Comparison of ENCODE assay signal across 26 cellular contexts in the genomic region with DNA sequence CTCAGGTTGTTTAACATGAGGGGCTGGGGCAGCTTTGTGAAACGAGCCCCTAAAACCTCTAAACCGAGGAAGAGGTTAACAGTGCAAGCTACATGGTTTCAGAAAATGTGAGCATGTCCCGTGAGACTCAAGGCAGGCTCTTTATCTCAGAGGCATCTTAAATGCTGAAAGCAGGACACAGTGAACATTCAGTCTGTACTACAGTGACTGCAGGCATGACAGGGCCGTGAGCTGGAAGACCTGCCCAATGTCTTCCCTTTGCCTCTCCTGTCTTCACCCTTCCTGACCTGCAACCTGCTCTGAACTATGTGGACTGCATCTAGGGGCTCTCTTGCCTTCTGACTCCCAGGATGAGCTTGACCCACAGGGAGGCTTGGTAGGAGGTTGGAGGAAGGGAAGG. TPM values are rescaled to one million over a fixed set of nuclear protein-coding genes. Genes with fewer than 3 reads are reported as not detected.
A peak's percentile ranks its signal among the peaks of the same experiment; 100 is the strongest.
DNase-seq lines count a peak whose midpoint lies in the region; ATAC-seq lines count a peak whose summit lies in the region.
"Had no signal": no experiment of that assay in that cellular context is flagged by ENCODE, and none has a peak within 500 bp of the region (broad histone marks: within the 10 kb centered on the region; RNA-seq: fewer than 3 reads in every experiment).

No MANE protein-coding gene starts in this region.

- H3K27me3 Mint-ChIP-seq in stimulated activated naive CD8-positive, alpha-beta T cell treated with anti-CD3 and anti-CD28 coated beads, Interleukin-15, amount 100 ng/mL, for 72 hours: peaks cover 20% of the 10 kb centered on the region
- peaks cover 9% of the 10 kb centered on the region for H3K27me3 Mint-ChIP-seq in stimulated activated memory B cell treated with anti-CD40 and anti-IgM and Interleukin-4, amounts not matched to agents 10 μg/mL and 1 μg/mL and 100 μg/mL, for 72 hours

- H3K4me1 Mint-ChIP-seq in stimulated activated naive CD8-positive, alpha-beta T cell treated with anti-CD3 and anti-CD28 coated beads, Interleukin-15, amount 100 ng/mL, for 72 hours: no peaks in the 10 kb centered on the region
- no peaks in the 10 kb centered on the region for H3K4me1 Mint-ChIP-seq in stimulated activated memory B cell treated with anti-CD40 and anti-IgM and Interleukin-4, amounts not matched to agents 10 μg/mL and 1 μg/mL and 100 μg/mL, for 72 hours
- H3K4me1 Mint-ChIP-seq: B cell, GM23338 had no signal

- intact Hi-C loops in left colon (cut with DNase I, micrococcal nuclease): no loop called here

- peak; percentile 20 for ATAC-seq in stimulated activated naive CD8-positive, alpha-beta T cell treated with anti-CD3 and anti-CD28 coated beads, Interleukin-15, amount 100 ng/mL, for 72 hours
- no peak for ATAC-seq in stimulated activated naive CD8-positive, alpha-beta T cell treated with anti-CD3 and anti-CD28 coated beads, Interleukin-15, Interleukin-2, amounts not matched to agents 100 U/mL and 50 U/mL, for 24 hours
- peak; percentile 29 for ATAC-seq in left colon
- ATAC-seq in stimulated activated memory B cell treated with anti-CD40 and anti-IgM and Interleukin-4, amounts not matched to agents 10 μg/mL and 1 μg/mL and 100 μg/mL, for 72 hours: peak; percentile 41
- ATAC-seq: GM23338, Right ventricle myocardium inferior had no signal

- peaks cover 18% of the 10 kb centered on the region in 2 donors for H3K9me3 Mint-ChIP-seq in stimulated activated naive CD8-positive, alpha-beta T cell treated with anti-CD3 and anti-CD28 coated beads, Interleukin-15, amount 100 ng/mL, for 72 hours
- H3K9me3 Mint-ChIP-seq in stimulated activated memory B cell treated with anti-CD40 and anti-IgM and Interleukin-4, amounts not matched to agents 10 μg/mL and 1 μg/mL and 100 μg/mL, for 72 hours: peaks cover 5% of the 10 kb centered on the region

- no peak overlapping the region for H3K4me3 Mint-ChIP-seq in stimulated activated naive CD8-positive, alpha-beta T cell treated with anti-CD3 and anti-CD28 coated beads, Interleukin-15, amount 100 ng/mL, for 72 hours
- H3K4me3 Mint-ChIP-seq in stimulated activated memory B cell treated with anti-CD40 and anti-IgM and Interleukin-4, amounts not matched to agents 10 μg/mL and 1 μg/mL and 100 μg/mL, for 72 hours: no peak overlapping the region
- H3K4me3 Mint-ChIP-seq: B cell, GM23338, H9 had no signal

- peaks cover 8% of the 10 kb centered on the region for H3K36me3 Mint-ChIP-seq in stimulated activated memory B cell treated with anti-CD40 and anti-IgM and Interleukin-4, amounts not matched to agents 10 μg/mL and 1 μg/mL and 100 μg/mL, for 72 hours

- peak overlapping the region in 1 of 2 donors; percentile 20 for H3K27ac Mint-ChIP-seq in stimulated activated naive CD8-positive, alpha-beta T cell treated with anti-CD3 and anti-CD28 coated beads, Interleukin-15, amount 100 ng/mL, for 72 hours
- no peak overlapping the region for H3K27ac Mint-ChIP-seq in stimulated activated memory B cell treated with anti-CD40 and anti-IgM and Interleukin-4, amounts not matched to agents 10 μg/mL and 1 μg/mL and 100 μg/mL, for 72 hours
- H3K27ac Mint-ChIP-seq: B cell, GM23338 had no signal

- DNase-seq in stimulated activated naive CD8-positive, alpha-beta T cell treated with anti-CD3 and anti-CD28 coated beads, Interleukin-15, amount 100 ng/mL, for 72 hours: no peak
- DNase-seq in stimulated activated naive CD8-positive, alpha-beta T cell treated with anti-CD3 and anti-CD28 coated beads, Interleukin-15, Interleukin-2, amounts not matched to agents 100 U/mL and 50 U/mL, for 24 hours: no peak
- DNase-seq in left colon (no peak), GDM1 (lab: John Stamatoyannopoulos, UW) (no peak), DMS 273 treated with DMSO at 0.1 percent for 48 hours (lab: John Stamatoyannopoulos, UW) (no peak), NCI-H1417 treated with DMSO at 0.1 percent for 48 hours (lab: John Stamatoyannopoulos, UW) (no peak)
- DNase-seq: Calu3, DMS153, DND-41, H9, IMR-90, KG1, MM.1S, NCI-H1048, NCI-H1417, NCI-H1694 treated with DMSO at 0.1 percent for 48 hours, NCI-H2081, NCI-H2227 treated with DMSO at 0.1 percent for 48 hours, NCI-H526 treated with DMSO at 0.1 percent for 48 hours, PC-9, SJCRH30 had no signal

RNA-seq across cellular contexts. Expression of a gene that starts 58.3 kb away (rescaled TPM):
- total RNA-seq in left colon: 10 to 100 TPM; 28.6 to 41.9 TPM
- total RNA-seq: NCI-H460, PC-9, SJCRH30 had no signal
